Comparison of ENCODE assay signal across 24 cellular contexts in genomic region chr3:21662403-21662802, GRCh38.
"Had no signal": no experiment of that assay in that cellular context is flagged by ENCODE, and none has a peak within 500 bp of the region (broad histone marks: within the 10 kb centered on the region; RNA-seq: fewer than 3 reads in every experiment).

No MANE protein-coding gene starts in this region.

- H3K27ac ChIP-seq: colonic mucosa, coronary artery, dorsolateral prefrontal cortex, epithelial cell of prostate, esophagus muscularis mucosa, esophagus squamous epithelium, foreskin keratinocyte, gastrocnemius medialis, gastroesophageal sphincter, heart left ventricle, heart right ventricle had no signal

- DNase-seq: colonic mucosa; cortex of kidney; dermis blood vessel endothelial cell; dorsolateral prefrontal cortex; effector CD4-positive, alpha-beta T cell; effector CD8-positive, alpha-beta T cell; effector memory CD4-positive, alpha-beta T cell; effector memory CD8-positive, alpha-beta T cell; endodermal cell; erythroblast; esophagus squamous epithelium; foreskin fibroblast; foreskin keratinocyte; foreskin melanocyte; gastrocnemius medialis; glutamatergic neuron; head of caudate nucleus; heart left ventricle; heart right ventricle had no signal

- H3K4me1 ChIP-seq: colonic mucosa, esophagus squamous epithelium, foreskin keratinocyte, gastrocnemius medialis had no signal

- H3K36me3 ChIP-seq: colonic mucosa, esophagus squamous epithelium, gastrocnemius medialis, gastroesophageal sphincter, heart right ventricle had no signal

- ATAC-seq: effector memory CD8-positive, alpha-beta T cell; esophagus mucosa; foreskin keratinocyte; gastrocnemius medialis; gastroesophageal sphincter; heart left ventricle; heart right ventricle had no signal

- H3K27me3 ChIP-seq: colonic mucosa, dorsolateral prefrontal cortex, esophagus muscularis mucosa, esophagus squamous epithelium, foreskin keratinocyte, gastrocnemius medialis, gastroesophageal sphincter, heart left ventricle, heart right ventricle had no signal

- H3K9me3 ChIP-seq: colonic mucosa, esophagus muscularis mucosa, esophagus squamous epithelium, gastrocnemius medialis, gastroesophageal sphincter, heart left ventricle, heart right ventricle had no signal

- H3K4me3 ChIP-seq: colonic mucosa, coronary artery, dorsolateral prefrontal cortex, esophagus muscularis mucosa, esophagus squamous epithelium, gastrocnemius medialis, gastroesophageal sphincter, heart left ventricle, heart right ventricle had no signal
